1 cellular context compared by ENCODE assay signal in the genomic region with DNA sequence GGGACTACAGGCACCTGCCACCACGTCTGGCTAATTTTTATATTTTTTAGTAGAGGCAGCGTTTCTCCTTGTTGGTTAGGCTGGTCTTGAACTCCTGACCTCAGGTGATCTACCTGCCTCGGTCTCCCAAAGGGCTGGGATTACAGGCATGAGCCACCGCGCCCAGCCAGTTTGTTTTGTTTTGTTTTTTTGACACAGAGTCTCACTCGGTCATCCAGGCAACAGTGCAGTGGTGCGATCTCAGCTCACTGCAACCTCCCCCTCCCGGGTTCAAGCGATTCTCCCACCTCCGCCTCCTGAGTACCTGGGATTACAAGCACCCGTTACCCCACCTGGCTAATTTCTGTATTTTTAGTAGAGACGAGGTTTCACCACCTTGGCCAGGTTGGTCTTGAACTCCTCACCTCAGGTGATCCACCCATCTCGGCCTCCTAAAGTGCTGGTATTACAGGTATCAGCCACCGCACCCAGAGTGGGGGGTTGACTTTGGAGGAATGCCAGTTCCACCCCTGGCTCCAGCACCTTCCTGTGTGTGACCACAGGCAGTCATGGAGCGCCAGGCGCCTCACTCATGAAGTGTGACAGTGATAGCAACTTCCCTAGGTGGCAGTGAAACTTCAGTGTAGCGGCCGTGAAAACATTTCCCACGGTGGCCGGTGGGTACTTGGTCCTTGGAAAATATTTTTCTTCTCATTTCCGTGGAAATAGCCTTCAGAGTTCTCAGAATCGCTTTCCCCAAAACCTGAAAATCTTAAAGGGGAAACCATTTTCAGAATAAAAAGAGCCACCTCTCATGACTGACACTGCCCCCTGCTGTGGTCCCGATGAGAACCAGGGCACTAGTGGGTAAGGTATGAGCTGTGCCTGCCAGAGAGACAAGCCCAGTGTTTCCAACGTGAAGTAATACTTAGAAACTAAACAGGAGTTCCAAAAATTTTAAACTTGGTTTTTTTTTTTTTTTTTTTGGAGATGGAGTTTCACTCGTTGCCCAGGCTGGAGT.
TF ChIP-seq lines count a peak whose summit lies in the region.

No MANE protein-coding gene starts in this region.

TF ChIP-seq in liver, 16 proteins besides CTCF, POLR2A, EP300 and RAD21 (continued from another document):
- TF ChIP-seq, protein P1, sequence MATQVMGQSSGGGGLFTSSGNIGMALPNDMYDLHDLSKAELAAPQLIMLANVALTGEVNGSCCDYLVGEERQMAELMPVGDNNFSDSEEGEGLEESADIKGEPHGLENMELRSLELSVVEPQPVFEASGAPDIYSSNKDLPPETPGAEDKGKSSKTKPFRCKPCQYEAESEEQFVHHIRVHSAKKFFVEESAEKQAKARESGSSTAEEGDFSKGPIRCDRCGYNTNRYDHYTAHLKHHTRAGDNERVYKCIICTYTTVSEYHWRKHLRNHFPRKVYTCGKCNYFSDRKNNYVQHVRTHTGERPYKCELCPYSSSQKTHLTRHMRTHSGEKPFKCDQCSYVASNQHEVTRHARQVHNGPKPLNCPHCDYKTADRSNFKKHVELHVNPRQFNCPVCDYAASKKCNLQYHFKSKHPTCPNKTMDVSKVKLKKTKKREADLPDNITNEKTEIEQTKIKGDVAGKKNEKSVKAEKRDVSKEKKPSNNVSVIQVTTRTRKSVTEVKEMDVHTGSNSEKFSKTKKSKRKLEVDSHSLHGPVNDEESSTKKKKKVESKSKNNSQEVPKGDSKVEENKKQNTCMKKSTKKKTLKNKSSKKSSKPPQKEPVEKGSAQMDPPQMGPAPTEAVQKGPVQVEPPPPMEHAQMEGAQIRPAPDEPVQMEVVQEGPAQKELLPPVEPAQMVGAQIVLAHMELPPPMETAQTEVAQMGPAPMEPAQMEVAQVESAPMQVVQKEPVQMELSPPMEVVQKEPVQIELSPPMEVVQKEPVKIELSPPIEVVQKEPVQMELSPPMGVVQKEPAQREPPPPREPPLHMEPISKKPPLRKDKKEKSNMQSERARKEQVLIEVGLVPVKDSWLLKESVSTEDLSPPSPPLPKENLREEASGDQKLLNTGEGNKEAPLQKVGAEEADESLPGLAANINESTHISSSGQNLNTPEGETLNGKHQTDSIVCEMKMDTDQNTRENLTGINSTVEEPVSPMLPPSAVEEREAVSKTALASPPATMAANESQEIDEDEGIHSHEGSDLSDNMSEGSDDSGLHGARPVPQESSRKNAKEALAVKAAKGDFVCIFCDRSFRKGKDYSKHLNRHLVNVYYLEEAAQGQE (IDR thresholded peaks at IDR 0.05): no peak
- TF ChIP-seq HNF4A (conservative IDR thresholded peaks at IDR 0.05) (no peak), FOXA1 (IDR thresholded peaks at IDR 0.05) (no peak)
